14 cellular contexts compared by ENCODE assay signal in genomic region chr20:64077541-64077875, GRCh38. TPM values are rescaled to one million over a fixed set of nuclear protein-coding genes. Genes with fewer than 3 reads are reported as not detected.
DNase-seq lines count a peak whose midpoint lies in the region; ATAC-seq and TF ChIP-seq lines count a peak whose summit lies in the region.
"Had no signal": no experiment of that assay in that cellular context is flagged by ENCODE, and none has a peak within 500 bp of the region (broad histone marks: within the 10 kb centered on the region; RNA-seq: fewer than 3 reads in every experiment).

No MANE protein-coding gene starts in this region.

- TF ChIP-seq POLR2A in heart left ventricle (IDR thresholded peaks at IDR 0.05) (no peak), transverse colon (IDR thresholded peaks at IDR 0.05) (no peak)

- no peak for TF ChIP-seq CTCF in heart left ventricle (IDR thresholded peaks at IDR 0.05)
- no peak for TF ChIP-seq CTCF in transverse colon (IDR thresholded peaks at IDR 0.05)

- intact Hi-C loops in heart left ventricle (cut with DNase I) (no loop called here), left cardiac atrium (cut with DNase I) (no loop called here), transverse colon (cut with DNase I; ENCODE audit: low total_unique reads) (no loop called here)

- H3K9me3 ChIP-seq in heart left ventricle (no peaks in the 10 kb centered on the region), transverse colon (no peaks in the 10 kb centered on the region)

- no peaks in the 10 kb centered on the region for H3K9me3 Mint-ChIP-seq in T-cell

- peaks cover 3% of the 10 kb centered on the region for H3K36me3 Mint-ChIP-seq in T-cell

- H3K4me3 ChIP-seq in heart left ventricle (peak overlapping the region in 10 of 12 donors; percentile 9 to 93 (median 82)), transverse colon (peak overlapping the region in 2 of 4 donors; percentile 15 to 84)

- H3K36me3 ChIP-seq in heart left ventricle = peaks cover 0 to 35% (median 12%) of the 10 kb centered on the region in 9 donors
- no peaks in the 10 kb centered on the region for H3K36me3 ChIP-seq in transverse colon

- H3K27ac ChIP-seq in heart left ventricle (peak overlapping the region in 3 of 12 donors; percentile 27 to 95 (median 81)), layer of hippocampus (ENCODE audit: low read depth, low read length) (peak overlapping the region; percentile 30), transverse colon (peak overlapping the region; percentile 59 to 78 (median 76))
- H3K27ac ChIP-seq: VCaP had no signal

- in situ Hi-C loops in transverse colon (cut with MboI; ENCODE audit: low pct_ligation_motif_present in 1 of 4, low pct_unique_long_range_greater_than_20kb in 1 of 4, low sequenced_read_pairs in 3 of 4) = no loop called here

- POLR2A ChIA-PET in T-cell (lab: Charles Lee) = no interaction called here

- CTCF ChIA-PET in T-cell (lab: Charles Lee) = interaction anchor here in 1 of 2 donors (0.6 kb wide), 1 partner anchor 176 kb away, joined by 4 read pairs; no protein-coding TSS in a partner anchor

- ATAC-seq in heart left ventricle (no peak), left cardiac atrium (no peak), T-cell (replicated peaks in 1 of 4) (peak in 3 of 4 experiments; percentile 2 to 3 (median 2)), GM18858 (IDR thresholded peaks at IDR 0.05; ENCODE audit: unreplicated experiment) (no peak)

- TF ChIP-seq EP300 in transverse colon (IDR thresholded peaks at IDR 0.05; ENCODE audit: low read depth) = no peak

- WGBS in heart left ventricle, 4 donors = 79 to 100% (median 81%) methylated on average over 3 to 7 of the region's 7 CpGs
- WGBS in transverse colon (ENCODE audit: low coverage in 1 of 2), 2 donors = 51% methylated on average over 3 of the region's 7 CpGs; no CpG with 5 or more reads in 1 of the 2 donors

- H3K27ac Mint-ChIP-seq in T-cell = peak overlapping the region; percentile 89 to 94

- H3K4me3 Mint-ChIP-seq in T-cell = peak overlapping the region; percentile 83 to 91 (median 88)

- H3K4me1 ChIP-seq in heart left ventricle (peaks cover 0 to 44% (median 19%) of the 10 kb centered on the region in 12 donors), transverse colon (peaks cover 9 to 27% (median 15%) of the 10 kb centered on the region in 4 donors)

- H3K27me3 Mint-ChIP-seq in T-cell = no peaks in the 10 kb centered on the region

- no peaks in the 10 kb centered on the region for H3K27me3 ChIP-seq in heart left ventricle
- H3K27me3 ChIP-seq in layer of hippocampus (ENCODE audit: control insufficient read depth, insufficient read depth, low read length) = no peaks in the 10 kb centered on the region
- peaks cover 31% of the 10 kb centered on the region for H3K27me3 ChIP-seq in transverse colon

- DNase-seq in heart left ventricle (no peak), left cardiac atrium (no peak), T-cell (no peak), transverse colon (no peak), HUDEP-2 (lab: John Stamatoyannopoulos, UW; ENCODE audit: unreplicated experiment in 76 of 76) (no peak), hippocampal formation (lab: John Stamatoyannopoulos, UW) (no peak)
- DNase-seq: amniotic stem cell, NCI-H1417 treated with DMSO at 0.1 percent for 48 hours, trophoblast cell had no signal

- H3K4me1 Mint-ChIP-seq in T-cell = peaks cover 34 to 37% (median 37%) of the 10 kb centered on the region in 3 donors

RNA-seq across cellular contexts. Expression of gene RGS19, which starts 1.8 kb away (rescaled TPM):
- total RNA-seq in heart left ventricle = 10 to 100 TPM in 2 of 9 donors, 1 to 10 TPM in 7; 3.2 to 25.6 (median 5.3) TPM
- polyA plus RNA-seq in heart left ventricle = 1 to 10 TPM; 3.7 to 6.5 TPM
- total RNA-seq in left cardiac atrium = 1 to 10 TPM; 9.7 to 10.0 TPM
- total RNA-seq in T-cell = 10 to 100 TPM; 39.2 to 61.7 (median 57.3) TPM
- 10 to 100 TPM in 2 of 4 donors, 1 to 10 TPM in 1, not detected in 1; 5.5 to 37.4 (median 10.8) TPM for total RNA-seq in transverse colon

RNA-seq across cellular contexts. Expression of gene OPRL1, which starts 2.4 kb away (rescaled TPM):
- 1 to 10 TPM in 3 of 9 donors, under 1 TPM in 6; 0.18 to 1.9 (median 0.67) TPM for total RNA-seq in heart left ventricle
- polyA plus RNA-seq in heart left ventricle = under 1 TPM; 0.21 to 0.27 TPM
- total RNA-seq in left cardiac atrium = under 1 TPM; 0.71 to 0.97 TPM
- total RNA-seq in T-cell = 1 to 10 TPM; 1.1 to 1.9 (median 1.5) TPM
- under 1 TPM in 2 of 4 donors, not detected in 2; 0.14 to 0.32 TPM for total RNA-seq in transverse colon

RNA-seq across cellular contexts. Expression of gene LKAAEAR1, which starts 6.7 kb away (rescaled TPM):
- total RNA-seq in heart left ventricle = not detected
- not detected for polyA plus RNA-seq in heart left ventricle
- total RNA-seq in left cardiac atrium = under 1 TPM in 1 of 2 donors, not detected in 1; 0.41 TPM
- under 1 TPM in 3 of 5 donors, not detected in 2; 0.30 to 0.86 (median 0.35) TPM for total RNA-seq in T-cell
- total RNA-seq in transverse colon = not detected
- total RNA-seq: epithelial cell of proximal tubule, osteocyte had no signal

RNA-seq across cellular contexts. Expression of gene TCEA2, which starts 14.5 kb away (rescaled TPM):
- total RNA-seq in heart left ventricle (10 to 100 TPM; 19.2 to 52.1 (median 42.9) TPM), left cardiac atrium (10 to 100 TPM; 44.7 to 46.4 TPM), T-cell (10 to 100 TPM; 25.8 to 49.7 (median 40.1) TPM), transverse colon (10 to 100 TPM in 3 of 4 donors, 1 to 10 TPM in 1; 5.6 to 94.3 (median 14.8) TPM)
- 10 to 100 TPM; 23.6 to 32.9 TPM for polyA plus RNA-seq in heart left ventricle

RNA-seq across cellular contexts. Expression of gene SOX18, which starts 28.1 kb away (rescaled TPM):
- total RNA-seq in heart left ventricle (10 to 100 TPM; 37.0 to 75.9 (median 50.7) TPM), left cardiac atrium (10 to 100 TPM; 39.4 to 83.4 TPM), T-cell (under 1 TPM in 3 of 5 donors, not detected in 2; 0.35 to 0.56 (median 0.44) TPM), transverse colon (10 to 100 TPM in 1 of 4 donors, 1 to 10 TPM in 3; 1.8 to 14.2 (median 6.5) TPM)
- 10 to 100 TPM; 23.5 to 31.1 TPM for polyA plus RNA-seq in heart left ventricle
- total RNA-seq: epithelial cell of proximal tubule had no signal

Comparison
In these comparisons a context has a peak if more than half of its experiments do, and no peak if none do; other contexts are left out.
1. ATAC-seq: peak in T-cell (3 of 4); none in heart left ventricle (0 of 4), left cardiac atrium (0 of 2) and GM18858 (single experiment).